In the genomic region with DNA sequence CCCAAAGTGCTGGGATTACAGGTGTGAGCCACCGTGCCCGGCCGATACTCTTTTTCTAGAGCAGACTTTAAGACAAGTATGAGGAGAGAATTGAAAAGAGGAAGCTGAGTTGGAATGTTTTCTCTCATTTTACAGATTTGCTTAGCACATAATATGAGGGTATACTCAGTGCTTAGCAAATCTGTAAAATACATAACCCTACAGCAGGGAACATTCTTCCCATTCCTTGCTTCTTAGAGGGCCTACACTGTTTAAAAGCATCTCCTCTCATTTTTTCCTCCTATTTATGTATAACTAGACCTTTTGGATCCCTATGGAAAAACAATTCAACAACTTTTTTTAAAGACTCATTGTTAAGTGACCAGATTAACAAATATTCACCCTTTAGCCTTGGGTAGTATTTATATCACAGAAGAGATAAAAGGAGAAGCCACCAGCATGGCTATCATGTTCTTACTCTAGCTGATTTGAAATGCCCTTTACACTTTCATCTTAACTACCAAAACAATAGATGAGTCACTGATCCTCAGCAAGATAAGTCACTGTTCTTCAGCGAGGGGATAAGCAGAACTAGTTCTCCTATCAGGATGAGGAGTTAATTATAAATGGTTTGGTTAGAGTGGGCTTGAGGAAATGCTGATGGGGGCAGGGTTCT, we compare ENCODE assay signal across 11 cellular contexts. TPM values are rescaled to one million over a fixed set of nuclear protein-coding genes. Genes with fewer than 3 reads are reported as not detected.
DNase-seq lines count a peak whose midpoint lies in the region; ATAC-seq, FAIRE-seq and TF ChIP-seq lines count a peak whose summit lies in the region.
"Had no signal": no experiment of that assay in that cellular context is flagged by ENCODE, and none has a peak within 500 bp of the region (broad histone marks: within the 10 kb centered on the region; RNA-seq: fewer than 3 reads in every experiment).

No MANE protein-coding gene starts in this region.

- peak overlapping the region; percentile 35 for H3K27ac Mint-ChIP-seq in astrocyte (ENCODE audit: unreplicated experiment)
- H3K27ac Mint-ChIP-seq in mesothelial cell of epicardium = peak overlapping the region; percentile 54

- H3K9me3 ChIP-seq in Loucy (ENCODE audit: insufficient read depth, low read depth, low read length) (no peaks in the 10 kb centered on the region), astrocyte (ENCODE audit: insufficient read depth, low read depth, low read length) (no peaks in the 10 kb centered on the region), BE2C (no peaks in the 10 kb centered on the region)

- no peaks in the 10 kb centered on the region for H4K20me1 ChIP-seq in Loucy (ENCODE audit: insufficient read depth, low read length, poor library complexity, severe bottlenecking)
- no peaks in the 10 kb centered on the region for H4K20me1 ChIP-seq in astrocyte (ENCODE audit: insufficient read depth, low read length)

- no peaks in the 10 kb centered on the region for H3K36me3 Mint-ChIP-seq in astrocyte (ENCODE audit: low read depth, unreplicated experiment)
- H3K36me3 Mint-ChIP-seq in mesothelial cell of epicardium = peaks cover 3% of the 10 kb centered on the region

- H3K4me1 ChIP-seq in Loucy (ENCODE audit: insufficient read depth, low read length, poor library complexity, severe bottlenecking) (peaks cover 8% of the 10 kb centered on the region), astrocyte (ENCODE audit: insufficient read depth, low read length) (peaks cover 5% of the 10 kb centered on the region), BE2C (no peaks in the 10 kb centered on the region; the same call in 1 of the 2 replicates)

- H3K4me2 ChIP-seq in Loucy (ENCODE audit: low read depth, low read length, poor library complexity, severe bottlenecking) = peak overlapping the region; percentile 6
- H3K4me2 ChIP-seq in astrocyte (ENCODE audit: low read length) = peak overlapping the region; percentile 38

- H3K27me3 Mint-ChIP-seq in astrocyte (ENCODE audit: low read depth, unreplicated experiment) = no peaks in the 10 kb centered on the region
- H3K27me3 Mint-ChIP-seq in mesothelial cell of epicardium (ENCODE audit: low read depth) = peaks cover 2% of the 10 kb centered on the region

- ATAC-seq in HG02642 (IDR thresholded peaks at IDR 0.05; ENCODE audit: poor library complexity, unreplicated experiment) = no peak

- H3K4me3 ChIP-seq in Loucy (ENCODE audit: low read length, poor library complexity, severe bottlenecking) = no peak overlapping the region
- no peak overlapping the region for H3K4me3 ChIP-seq in astrocyte (ENCODE audit: insufficient read depth, low read depth, low read length)
- no peak overlapping the region for H3K4me3 ChIP-seq in BE2C (ENCODE audit: low read depth, low read length)

- FAIRE-seq in astrocyte (lab: Jason Lieb, UNC) = no peak
- FAIRE-seq: endometrium, GM12892 had no signal

- H3K27me3 ChIP-seq in Loucy (ENCODE audit: insufficient read depth, low read length, poor library complexity, severe bottlenecking) (no peaks in the 10 kb centered on the region), astrocyte (ENCODE audit: insufficient read depth, low read length) (no peaks in the 10 kb centered on the region), BE2C (no peaks in the 10 kb centered on the region)

- no peaks in the 10 kb centered on the region; the same call in 1 of the 2 replicates for H3K36me3 ChIP-seq in Loucy (ENCODE audit: insufficient read depth, low read length)
- no peaks in the 10 kb centered on the region for H3K36me3 ChIP-seq in astrocyte (ENCODE audit: insufficient read depth, low read length)
- no peaks in the 10 kb centered on the region for H3K36me3 ChIP-seq in BE2C

- H3K9me3 Mint-ChIP-seq in astrocyte (ENCODE audit: unreplicated experiment) = peaks cover 2% of the 10 kb centered on the region
- no peaks in the 10 kb centered on the region for H3K9me3 Mint-ChIP-seq in mesothelial cell of epicardium

- no peaks in the 10 kb centered on the region for H3K79me2 ChIP-seq in Loucy (ENCODE audit: insufficient read depth, low read length)
- H3K79me2 ChIP-seq in astrocyte (ENCODE audit: insufficient read depth, low read length) = no peaks in the 10 kb centered on the region

- peaks cover 14% of the 10 kb centered on the region for H3K4me1 Mint-ChIP-seq in astrocyte (ENCODE audit: low read depth, unreplicated experiment)
- peaks cover 6% of the 10 kb centered on the region for H3K4me1 Mint-ChIP-seq in mesothelial cell of epicardium

- H3K27ac ChIP-seq in astrocyte (ENCODE audit: low read depth, low read length) = no peak overlapping the region

- TF ChIP-seq CTCF in Loucy (conservative IDR thresholded peaks at IDR 0.05; ENCODE audit: low read length) (no peak), astrocyte (IDR thresholded peaks at IDR 0.05; ENCODE audit: insufficient read depth, low read depth, low read length) (no peak), mesothelial cell of epicardium (IDR thresholded peaks at IDR 0.05; ENCODE audit: unreplicated experiment) (no peak), BE2C (IDR thresholded peaks at IDR 0.05; ENCODE audit: low read depth, low read length) (no peak)

- H3K4me3 Mint-ChIP-seq in astrocyte (ENCODE audit: unreplicated experiment) = no peak overlapping the region
- no peak overlapping the region for H3K4me3 Mint-ChIP-seq in mesothelial cell of epicardium

- no peaks in the 10 kb centered on the region for H3K9me2 ChIP-seq in Loucy (replicated peaks; ENCODE audit: low read depth, low read length)

- no peak overlapping the region for H2AFZ ChIP-seq in Loucy (ENCODE audit: low read length)
- H2AFZ ChIP-seq in astrocyte (ENCODE audit: low read depth, low read length) = no peak overlapping the region

- peak; percentile 92 for DNase-seq in DMS53 treated with DMSO at 0.1 percent for 48 hours (lab: John Stamatoyannopoulos, UW; ENCODE audit: unreplicated experiment)
- peak; percentile 76 for DNase-seq in astrocyte (ENCODE audit: low read depth)
- DNase-seq in mesothelial cell of epicardium (ENCODE audit: low spot score in 2 of 2, unreplicated experiment in 2 of 2) = no peak
- no peak for DNase-seq in NCI-H1417 (lab: John Stamatoyannopoulos, UW)
- no peak for DNase-seq in NCI-H146 treated with DMSO at 0.1 percent for 48 hours (lab: John Stamatoyannopoulos, UW; ENCODE audit: unreplicated experiment)
- no peak for DNase-seq in BE2C
- DNase-seq: stimulated activated CD4-positive, alpha-beta T cell treated with anti-CD3 and anti-CD28 coated beads, Interleukin-15, amount 100 ng/mL, for 24 hours had no signal

- H3K9ac ChIP-seq in Loucy (ENCODE audit: low read depth, low read length, poor library complexity, severe bottlenecking) (no peak overlapping the region), astrocyte (ENCODE audit: low read length) (no peak overlapping the region)

- no peaks in the 10 kb centered on the region for H3F3A ChIP-seq in Loucy (ENCODE audit: low read depth)

RNA-seq across cellular contexts. Expression of gene ANO6, which starts 23.7 kb away (rescaled TPM):
- total RNA-seq in astrocyte (111 and 113 TPM in 2 replicates), mesothelial cell of epicardium (40.1 to 41.1 TPM (median 40.9 TPM) in 3 replicates)
- polyA plus RNA-seq in BE2C (2012; ENCODE audit: insufficient read depth, insufficient read length, low read depth) = 46.2 TPM

Comparison
In these comparisons a context has a peak if more than half of its experiments do, and no peak if none do; other contexts are left out.
1. DNase-seq: peak in DMS53 treated with DMSO at 0.1 percent for 48 hours (single experiment) and astrocyte (single experiment); none in mesothelial cell of epicardium (0 of 2), NCI-H1417 (0 of 3), NCI-H146 treated with DMSO at 0.1 percent for 48 hours (single experiment) and BE2C (single experiment).